Comparison of ENCODE assay signal across 9 cellular contexts in genomic region chr14:64507376-64508156, GRCh38. TPM values are rescaled to one million over a fixed set of nuclear protein-coding genes. Genes with fewer than 3 reads are reported as not detected.
DNase-seq lines count a peak whose midpoint lies in the region; ATAC-seq, FAIRE-seq and TF ChIP-seq lines count a peak whose summit lies in the region.
"Had no signal": no experiment of that assay in that cellular context is flagged by ENCODE, and none has a peak within 500 bp of the region (broad histone marks: within the 10 kb centered on the region; RNA-seq: fewer than 3 reads in every experiment).

No MANE protein-coding gene starts in this region.

- peak overlapping the region; percentile 75 for H3K4ac ChIP-seq in trophoblast cell (ENCODE audit: low read depth, low read length)

- no peak for FAIRE-seq in bronchial epithelial cell (lab: Jason Lieb, UNC)

- H3K4me1 Mint-ChIP-seq in Calu3 (ENCODE audit: low read depth, unreplicated experiment) = peaks cover 39% of the 10 kb centered on the region

- peaks cover 48% of the 10 kb centered on the region for H3K36me3 Mint-ChIP-seq in Calu3 (ENCODE audit: insufficient read depth, unreplicated experiment)

- H2BK120ac ChIP-seq in trophoblast cell (ENCODE audit: insufficient read depth, low read length, poor library complexity) = no peak overlapping the region

- no peaks in the 10 kb centered on the region for H3K27me3 ChIP-seq in bronchial epithelial cell (ENCODE audit: control insufficient read depth, insufficient read depth, low read length)
- H3K27me3 ChIP-seq in trophoblast cell (ENCODE audit: insufficient read depth, low read length) = no peaks in the 10 kb centered on the region

- peak overlapping the region; percentile 4 for H3K4me2 ChIP-seq in trophoblast cell (ENCODE audit: low read length)

- H3K27ac ChIP-seq in trophoblast cell (ENCODE audit: low read depth, low read length) = no peak overlapping the region

- ATAC-seq in GM21447 (IDR thresholded peaks at IDR 0.05; ENCODE audit: unreplicated experiment) = no peak

- H3K4me3 Mint-ChIP-seq in Calu3 (ENCODE audit: low read depth, unreplicated experiment) = peak overlapping the region; percentile 82

- no peak overlapping the region for H4K8ac ChIP-seq in trophoblast cell (ENCODE audit: low read depth, low read length)

- no peaks in the 10 kb centered on the region for H3K9me3 Mint-ChIP-seq in Calu3 (ENCODE audit: low read depth, unreplicated experiment)

- H3K79me2 ChIP-seq in trophoblast cell (ENCODE audit: control insufficient read depth, insufficient read depth, low read length, poor library complexity) = peaks cover 40% of the 10 kb centered on the region

- H3K79me1 ChIP-seq in trophoblast cell (ENCODE audit: low read length) = peaks cover 32% of the 10 kb centered on the region

- H4K12ac ChIP-seq in trophoblast cell (ENCODE audit: low read depth, low read length) = no peak overlapping the region

- no peak overlapping the region for H4K91ac ChIP-seq in trophoblast cell (ENCODE audit: low read depth, low read length)

- no peaks in the 10 kb centered on the region for H3K27me3 Mint-ChIP-seq in Calu3 (ENCODE audit: unreplicated experiment)

- peaks cover 9 to 10% of the 10 kb centered on the region in 2 experiments for H3K4me1 ChIP-seq in trophoblast cell (ENCODE audit: control insufficient read depth in 1 of 2, insufficient read depth in 2 of 2, low read length in 2 of 2)

- CTCF ChIA-PET in Calu3 (lab: Charles Lee) = no interaction called here

- H2BK12ac ChIP-seq in trophoblast cell (ENCODE audit: low read length) = no peak overlapping the region

- BruUV-seq in Calu3 (replicated peaks; lab: Mats Ljungman, UMichigan) = no TSS peak

- H2AFZ ChIP-seq in trophoblast cell (ENCODE audit: insufficient read depth, low read length, poor library complexity) = no peak overlapping the region

- intact Hi-C loops in Calu3 (cut with micrococcal nuclease; ENCODE audit: unreplicated experiment) = no loop called here

- DNase-seq in Calu3 (peak; percentile 14), NCI-H69 (lab: John Stamatoyannopoulos, UW) (peak; percentile 73), bronchial epithelial cell (ENCODE audit: low read depth) (peak; percentile 85), trophoblast cell (peak in 1 of 2 donors; percentile 15), HT-29 (ENCODE audit: low spot score) (no peak), superior temporal gyrus (ENCODE audit: extremely low spot score) (no peak), nucleus accumbens (lab: John Stamatoyannopoulos, UW) (no peak)
- DNase-seq: NCI-H1930 had no signal

- H3K9me3 ChIP-seq in trophoblast cell (ENCODE audit: insufficient read depth, low read depth, low read length) = no peaks in the 10 kb centered on the region

- H3K4me3 ChIP-seq in bronchial epithelial cell (ENCODE audit: low read depth, low read length) = no peak overlapping the region
- H3K4me3 ChIP-seq in trophoblast cell (ENCODE audit: low read depth, low read length) = no peak overlapping the region

- no peak overlapping the region for H2BK5ac ChIP-seq in trophoblast cell (ENCODE audit: low read depth, low read length, poor library complexity)

- H3K18ac ChIP-seq in trophoblast cell (ENCODE audit: low read length) = no peak overlapping the region

- H3K23ac ChIP-seq in trophoblast cell (ENCODE audit: low read length) = no peak overlapping the region

- no peaks in the 10 kb centered on the region for H3K36me3 ChIP-seq in bronchial epithelial cell (ENCODE audit: control insufficient read depth, insufficient read depth, low read length)
- peaks cover 0 to 4% of the 10 kb centered on the region in 2 experiments for H3K36me3 ChIP-seq in trophoblast cell (ENCODE audit: control insufficient read depth in 1 of 2, insufficient read depth in 2 of 2, low read length in 2 of 2)

- no peak for TF ChIP-seq CTCF in Calu3 (IDR thresholded peaks at IDR 0.05; ENCODE audit: unreplicated experiment)
- no peak for TF ChIP-seq CTCF in bronchial epithelial cell (IDR thresholded peaks at IDR 0.05; ENCODE audit: insufficient read depth, low read length, severe bottlenecking)

- no peak overlapping the region for H3K14ac ChIP-seq in trophoblast cell (ENCODE audit: low read length)

- no peak overlapping the region for H3K9ac ChIP-seq in trophoblast cell (ENCODE audit: low read length)

- H3K27ac Mint-ChIP-seq in Calu3 (ENCODE audit: unreplicated experiment) = peak overlapping the region; percentile 27

- no CpG with 5 or more reads among the region's 4 CpGs for WGBS in trophoblast cell (ENCODE audit: extremely low coverage, insufficient coverage, insufficient read length)

- no peak overlapping the region for H2AK5ac ChIP-seq in trophoblast cell (ENCODE audit: low read length)

RNA-seq across cellular contexts. Expression of gene ZBTB1, which starts 3.0 kb away (rescaled TPM):
- 28.1 and 29.4 TPM in 2 replicates for total RNA-seq in Calu3 (2022)
- total RNA-seq in bronchial epithelial cell = 36.1 and 39.5 TPM in 2 replicates
- polyA plus RNA-seq in trophoblast cell (2013) = 38.0 and 39.2 TPM in 2 replicates
- total RNA-seq in HT-29 (2014; rRNA removed; shearing (Covaris generic)) = 9.5 and 11.1 TPM in 2 replicates

RNA-seq across cellular contexts. Expression of gene ZBTB25, which starts 3.9 kb away (rescaled TPM):
- 10.4 and 11.3 TPM in 2 replicates for total RNA-seq in Calu3 (2022)
- total RNA-seq in bronchial epithelial cell = 4.1 and 4.7 TPM in 2 replicates
- 9.0 and 9.1 TPM in 2 replicates for polyA plus RNA-seq in trophoblast cell (2013)
- 3.8 and 4.9 TPM in 2 replicates for total RNA-seq in HT-29 (2014; rRNA removed; shearing (Covaris generic))

RNA-seq across cellular contexts. Expression of gene HSPA2, which starts 33.0 kb away (rescaled TPM):
- 3.6 and 4.1 TPM in 2 replicates for total RNA-seq in Calu3 (2022)
- 1.6 and 4.2 TPM in 2 replicates for total RNA-seq in bronchial epithelial cell
- 52.5 and 55.1 TPM in 2 replicates for polyA plus RNA-seq in trophoblast cell (2013)
- 2.2 and 4.1 TPM in 2 replicates for total RNA-seq in HT-29 (2014; rRNA removed; shearing (Covaris generic))

RNA-seq across cellular contexts. Expression of gene PPP1R36, which starts 42.2 kb away (rescaled TPM):
- total RNA-seq in Calu3 (2022) = 0.40 TPM in 1 of 2 replicates, not detected in the other
- total RNA-seq in bronchial epithelial cell = 0.51 and 1.1 TPM in 2 replicates
- 0.97 and 0.99 TPM in 2 replicates for polyA plus RNA-seq in trophoblast cell (2013)
- total RNA-seq in HT-29 (2014; rRNA removed; shearing (Covaris generic)) = 0.18 and 0.29 TPM in 2 replicates

RNA-seq across cellular contexts. Expression of gene AKAP5, which starts 42.3 kb away (rescaled TPM):
- 1.1 and 1.7 TPM in 2 replicates for total RNA-seq in Calu3 (2022)
- under 0.01 and 0.13 TPM in 2 replicates for total RNA-seq in bronchial epithelial cell
- polyA plus RNA-seq in trophoblast cell (2013) = 3.9 TPM in 2 replicates
- 0.10 and 0.56 TPM in 2 replicates for total RNA-seq in HT-29 (2014; rRNA removed; shearing (Covaris generic))

Comparison
In these comparisons a context has a peak if more than half of its experiments do, and no peak if none do; other contexts are left out.
1. DNase-seq: peak in Calu3 (single experiment), NCI-H69 (single experiment) and bronchial epithelial cell (single experiment); none in HT-29 (single experiment), superior temporal gyrus (single experiment) and nucleus accumbens (0 of 56).